ENCODE assay signal across 13 cellular contexts in the genomic region with DNA sequence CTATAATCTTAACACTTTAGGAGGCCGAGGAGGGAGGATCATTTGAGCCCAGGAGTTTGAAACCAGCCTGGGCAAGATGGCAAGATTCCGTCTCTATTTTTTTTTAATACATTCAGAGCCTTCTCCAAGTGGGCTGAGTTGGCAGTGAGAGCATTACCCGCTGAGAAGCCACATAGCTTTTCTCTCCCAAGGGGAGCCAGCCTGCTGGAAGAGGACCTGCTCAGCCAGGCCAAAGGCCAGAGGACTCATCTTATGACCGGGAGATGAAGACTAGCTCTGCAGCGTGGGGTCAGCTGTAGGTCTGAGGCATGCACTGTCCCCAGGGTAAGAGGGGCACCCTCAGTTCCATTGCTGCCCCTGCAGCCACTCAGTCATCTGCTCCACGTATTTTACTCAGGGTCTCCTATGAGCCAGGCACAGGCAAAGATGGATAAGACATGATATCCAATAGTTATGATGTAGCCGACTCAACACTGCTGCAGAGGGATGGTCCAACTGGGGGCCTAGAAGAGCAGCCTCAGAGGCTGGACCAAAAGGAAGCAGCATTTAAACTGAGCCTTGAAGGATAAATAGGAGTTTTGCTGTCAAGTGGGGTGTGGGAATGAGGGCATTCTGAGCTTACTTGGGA. TPM values are rescaled to one million over a fixed set of nuclear protein-coding genes. Genes with fewer than 3 reads are reported as not detected.
DNase-seq lines count a peak whose midpoint lies in the region; ATAC-seq and TF ChIP-seq lines count a peak whose summit lies in the region.
"Had no signal": no experiment of that assay in that cellular context is flagged by ENCODE, and none has a peak within 500 bp of the region (broad histone marks: within the 10 kb centered on the region; RNA-seq: fewer than 3 reads in every experiment).

No MANE protein-coding gene starts in this region.

- H3K27ac ChIP-seq in RWPE1 (peak overlapping the region; percentile 99), esophagus muscularis mucosa (replicated peaks in 1 of 4) (peak overlapping the region; percentile 99 to 100 (median 100)), sigmoid colon (peak overlapping the region; percentile 95 to 100 (median 98)), colonic mucosa (no peak overlapping the region)

- POLR2A ChIA-PET in RWPE1 (lab: Yijun Ruan, JAX; ENCODE audit: low non-redundant PET) = interaction anchor here (0.8 kb wide), 1 partner anchor 22 kb away, joined by 3 read pairs; no protein-coding TSS in a partner anchor

- TF ChIP-seq CTCF in RWPE1 (conservative IDR thresholded peaks at IDR 0.05; ENCODE audit: low read depth) (no peak), esophagus muscularis mucosa (IDR thresholded peaks at IDR 0.05) (no peak), sigmoid colon (IDR thresholded peaks at IDR 0.05) (no peak), BE2C (IDR thresholded peaks at IDR 0.05; ENCODE audit: low read depth, low read length) (no peak), colonic mucosa (IDR thresholded peaks at IDR 0.05) (no peak)

- no peaks in the 10 kb centered on the region for H3K36me3 Mint-ChIP-seq in activated CD4-positive, alpha-beta T cell treated with anti-CD3 and anti-CD28 coated beads, Interleukin-2, amount 10 ng/mL, durations not matched to agents 24 days and 14 days (ENCODE audit: low read depth)

- H3K4me3 ChIP-seq in esophagus muscularis mucosa = no peak overlapping the region
- no peak overlapping the region for H3K4me3 ChIP-seq in sigmoid colon
- H3K4me3 ChIP-seq in BE2C (ENCODE audit: low read depth, low read length) = no peak overlapping the region
- H3K4me3 ChIP-seq in colonic mucosa = no peak overlapping the region
- H3K4me3 ChIP-seq: smooth muscle cell had no signal

- H3K4me1 Mint-ChIP-seq in activated CD4-positive, alpha-beta T cell treated with anti-CD3 and anti-CD28 coated beads, Interleukin-2, amount 10 ng/mL, durations not matched to agents 24 days and 14 days = peaks cover 10% of the 10 kb centered on the region

- WGBS in esophagus muscularis mucosa = 74% methylated on average over 4 of the region's 7 CpGs
- 89 to 94% methylated on average over 7 of the region's 7 CpGs for WGBS in sigmoid colon, 2 donors

- no peaks in the 10 kb centered on the region for H3K27me3 ChIP-seq in esophagus muscularis mucosa
- no peaks in the 10 kb centered on the region for H3K27me3 ChIP-seq in sigmoid colon
- no peaks in the 10 kb centered on the region for H3K27me3 ChIP-seq in BE2C
- H3K27me3 ChIP-seq in colonic mucosa = no peaks in the 10 kb centered on the region

- CTCF ChIA-PET in RWPE1 (lab: Yijun Ruan, JAX) = interaction anchor here (0.5 to 6.2 kb wide), 4 partner anchors 10 to 35 kb away, joined by 3 to 122 read pairs (median 4); a partner anchor contains a TSS

- no peaks in the 10 kb centered on the region for H3K9me3 ChIP-seq in esophagus muscularis mucosa
- H3K9me3 ChIP-seq in sigmoid colon = no peaks in the 10 kb centered on the region
- H3K9me3 ChIP-seq in BE2C = no peaks in the 10 kb centered on the region
- no peaks in the 10 kb centered on the region for H3K9me3 ChIP-seq in colonic mucosa

- H3K36me3 ChIP-seq in esophagus muscularis mucosa (peaks cover 0 to 8% (median 0%) of the 10 kb centered on the region in 4 donors), sigmoid colon (peaks cover 0 to 12% (median 0%) of the 10 kb centered on the region in 4 donors), BE2C (no peaks in the 10 kb centered on the region), colonic mucosa (no peaks in the 10 kb centered on the region)

- TF ChIP-seq POLR2A in esophagus muscularis mucosa (IDR thresholded peaks at IDR 0.05; ENCODE audit: low read depth) = no peak
- TF ChIP-seq POLR2A in sigmoid colon (IDR thresholded peaks at IDR 0.05) = no peak

- H3K4me3 Mint-ChIP-seq in activated CD4-positive, alpha-beta T cell treated with anti-CD3 and anti-CD28 coated beads, Interleukin-2, amount 10 ng/mL, durations not matched to agents 24 days and 14 days = peak overlapping the region; percentile 28

- no peaks in the 10 kb centered on the region for H3K9me3 Mint-ChIP-seq in activated CD4-positive, alpha-beta T cell treated with anti-CD3 and anti-CD28 coated beads, Interleukin-2, amount 10 ng/mL, durations not matched to agents 24 days and 14 days

- H3K27ac Mint-ChIP-seq in activated CD4-positive, alpha-beta T cell treated with anti-CD3 and anti-CD28 coated beads, Interleukin-2, amount 10 ng/mL, durations not matched to agents 24 days and 14 days = no peak overlapping the region

- no peak for DNase-seq in activated CD4-positive, alpha-beta T cell treated with anti-CD3 and anti-CD28 coated beads, Interleukin-2, amount 10 ng/mL, durations not matched to agents 24 days and 14 days
- DNase-seq in activated CD4-positive, alpha-beta T cell treated with anti-CD3 and anti-CD28 coated beads for 48 hours = no peak
- DNase-seq in RWPE1 (ENCODE audit: low spot score) (no peak), esophagus muscularis mucosa (ENCODE audit: extremely low spot score) (peak; percentile 90), sigmoid colon (no peak), BE2C (no peak), colonic mucosa (no peak)
- DNase-seq: activated CD4-positive, alpha-beta T cell treated with anti-CD3 and anti-CD28 coated beads, Interleukin-2, amount 50 U/mL, for 1 hour; dermis blood vessel endothelial cell; NCI-H1092 treated with DMSO at 0.1 percent for 48 hours; NCI-H446 had no signal

- intact Hi-C loops in activated CD4-positive, alpha-beta T cell treated with anti-CD3 and anti-CD28 coated beads, Interleukin-2, amount 10 ng/mL, durations not matched to agents 24 days and 14 days (cut with micrococcal nuclease) = no loop called here
- intact Hi-C loops in esophagus muscularis mucosa (cut with DNase I) = loop anchor here (2.0 kb wide), 1 partner anchor 19 kb away; no protein-coding TSS in a partner anchor
- intact Hi-C loops in sigmoid colon (cut with DNase I) = no loop called here
- intact Hi-C loops in colonic mucosa (cut with DNase I) = no loop called here

- no peak overlapping the region for H3K9ac ChIP-seq in colonic mucosa (ENCODE audit: low read depth in 2 of 2, low read length in 2 of 2)

- peaks cover 45 to 82% (median 78%) of the 10 kb centered on the region in 4 donors for H3K4me1 ChIP-seq in esophagus muscularis mucosa
- peaks cover 2 to 75% (median 57%) of the 10 kb centered on the region in 4 donors for H3K4me1 ChIP-seq in sigmoid colon
- H3K4me1 ChIP-seq in BE2C = peaks cover 7% of the 10 kb centered on the region
- peaks cover 3% of the 10 kb centered on the region for H3K4me1 ChIP-seq in colonic mucosa

- TF ChIP-seq EP300 in esophagus muscularis mucosa (IDR thresholded peaks at IDR 0.05) (no peak), sigmoid colon (IDR thresholded peaks at IDR 0.05) (no peak)

- no peak for ATAC-seq in HG02588 (IDR thresholded peaks at IDR 0.05; ENCODE audit: unreplicated experiment)

- H3K27me3 Mint-ChIP-seq in activated CD4-positive, alpha-beta T cell treated with anti-CD3 and anti-CD28 coated beads, Interleukin-2, amount 10 ng/mL, durations not matched to agents 24 days and 14 days = peaks cover 29% of the 10 kb centered on the region

RNA-seq across cellular contexts. Expression of a gene that starts 1.8 kb away (rescaled TPM):
- 4.6 and 5.6 TPM in 2 replicates for total RNA-seq in activated CD4-positive, alpha-beta T cell treated with anti-CD3 and anti-CD28 coated beads, Interleukin-2, amount 10 ng/mL, durations not matched to agents 24 days and 14 days
- 100 to 1,000 TPM in 1 of 4 donors, 10 to 100 TPM in 3; 43.4 to 104 (median 73.9) TPM for total RNA-seq in esophagus muscularis mucosa
- 10 to 100 TPM; 17.3 to 40.7 (median 22.0) TPM for total RNA-seq in sigmoid colon
- 10 to 100 TPM; 16.2 to 22.2 (median 16.7) TPM for polyA plus RNA-seq in sigmoid colon
- 37.4 TPM for polyA plus RNA-seq in BE2C (2012; ENCODE audit: insufficient read depth, insufficient read length, low read depth)
- total RNA-seq in colonic mucosa = 10 to 100 TPM; 25.7 to 31.7 TPM

RNA-seq across cellular contexts. Expression of a gene that starts 24.7 kb away (rescaled TPM):
- total RNA-seq in activated CD4-positive, alpha-beta T cell treated with anti-CD3 and anti-CD28 coated beads, Interleukin-2, amount 10 ng/mL, durations not matched to agents 24 days and 14 days = 1.1 and 1.3 TPM in 2 replicates
- total RNA-seq in esophagus muscularis mucosa (10 to 100 TPM; 29.9 to 65.5 (median 36.3) TPM), sigmoid colon (10 to 100 TPM; 10.5 to 16.1 (median 12.2) TPM), colonic mucosa (10 to 100 TPM; 26.6 to 34.8 TPM)
- 10 to 100 TPM; 22.6 to 58.3 (median 31.8) TPM for polyA plus RNA-seq in sigmoid colon
- 10.0 TPM for polyA plus RNA-seq in BE2C (2012; ENCODE audit: insufficient read depth, insufficient read length, low read depth)

RNA-seq across cellular contexts. Expression of a gene that starts 25.2 kb away (rescaled TPM):
- 38.1 and 42.2 TPM in 2 replicates for total RNA-seq in activated CD4-positive, alpha-beta T cell treated with anti-CD3 and anti-CD28 coated beads, Interleukin-2, amount 10 ng/mL, durations not matched to agents 24 days and 14 days
- 10 to 100 TPM in 3 of 4 donors, 1 to 10 TPM in 1; 7.1 to 17.2 (median 16.0) TPM for total RNA-seq in esophagus muscularis mucosa
- total RNA-seq in sigmoid colon = 10 to 100 TPM in 3 of 4 donors, 1 to 10 TPM in 1; 8.9 to 15.9 (median 12.4) TPM
- polyA plus RNA-seq in sigmoid colon = 10 to 100 TPM in 1 of 3 donors, 1 to 10 TPM in 2; 7.2 to 42.2 (median 7.9) TPM
- 42.3 TPM for polyA plus RNA-seq in BE2C (2012; ENCODE audit: insufficient read depth, insufficient read length, low read depth)
- 10 to 100 TPM; 45.9 to 47.9 TPM for total RNA-seq in colonic mucosa
